Comparison of ENCODE assay signal across 8 cellular contexts in the genomic region with DNA sequence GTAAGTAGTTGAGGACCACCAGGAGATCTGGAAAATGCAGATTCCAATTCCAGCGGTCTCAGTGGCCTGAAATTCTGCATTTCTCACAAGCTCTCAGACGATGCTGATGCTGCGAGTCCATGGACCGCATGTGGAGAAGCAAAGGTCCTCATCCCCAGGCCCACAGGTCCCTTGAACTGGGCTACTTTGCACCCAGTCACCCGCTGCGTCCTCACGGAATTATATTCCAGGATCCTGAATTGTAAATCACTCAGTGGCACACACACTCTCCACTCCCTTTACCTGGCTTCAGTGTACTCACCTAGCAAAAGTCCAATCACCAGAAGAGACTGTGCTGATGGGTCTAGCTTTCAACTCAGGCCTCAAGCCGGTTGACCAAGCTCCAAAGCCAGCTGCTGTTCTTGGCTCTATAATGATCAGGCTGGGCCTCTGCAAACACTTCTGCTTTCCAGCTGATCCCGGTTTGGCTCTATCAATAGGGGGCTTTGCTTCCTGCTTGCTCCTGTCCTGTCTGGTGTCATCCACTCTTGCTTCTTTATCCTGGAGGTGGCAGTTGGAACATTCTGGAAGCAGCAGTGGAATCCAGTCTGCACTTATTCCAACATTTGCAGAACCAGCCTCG. TPM values are rescaled to one million over a fixed set of nuclear protein-coding genes. Genes with fewer than 3 reads are reported as not detected.
DNase-seq lines count a peak whose midpoint lies in the region; ATAC-seq, FAIRE-seq and TF ChIP-seq lines count a peak whose summit lies in the region.

No MANE protein-coding gene starts in this region.

- peaks cover 0 to 2% of the 10 kb centered on the region in 2 donors for H3K27me3 ChIP-seq in tibial nerve

- WGBS in tibial nerve, 2 donors: 58 to 65% methylated on average over 10 of the region's 10 CpGs

- no peak for TF ChIP-seq POLR2A in tibial nerve (IDR thresholded peaks at IDR 0.05)

- H3K36me3 ChIP-seq in kidney (ENCODE audit: control insufficient read depth in 1 of 2, insufficient read depth in 2 of 2, low read length in 2 of 2): peaks cover 0 to 10% of the 10 kb centered on the region in 2 donors
- peaks cover 0 to 23% (median 0%) of the 10 kb centered on the region in 3 donors for H3K36me3 ChIP-seq in tibial nerve

- DNase-seq in activated CD8-positive, alpha-beta memory T cell treated with anti-CD3 and anti-CD28 coated beads, Interleukin-2, amount 10 ng/mL, durations not matched to agents 7 days and 5 days: no peak
- DNase-seq in activated CD8-positive, alpha-beta memory T cell treated with anti-CD3 and anti-CD28 coated beads, Interleukin-2, amount 50 U/mL, for 48 hours: no peak
- DNase-seq in activated naive CD4-positive, alpha-beta T cell treated with anti-CD3 and anti-CD28 coated beads, Interleukin-2, amount 50 U/mL, for 72 hours (ENCODE audit: low spot score in 2 of 2): no peak
- DNase-seq in kidney: peak; percentile 28
- DNase-seq in tibial nerve (ENCODE audit: low spot score in 2 of 2): no peak
- DNase-seq in GM10248 (ENCODE audit: extremely low spot score): no peak
- DNase-seq in NCI-H2171 (lab: John Stamatoyannopoulos, UW): no peak
- no peak for DNase-seq in NCI-H1105 treated with DMSO at 0.1 percent for 48 hours (lab: John Stamatoyannopoulos, UW)

- H3K4me3 Mint-ChIP-seq in activated CD8-positive, alpha-beta memory T cell treated with anti-CD3 and anti-CD28 coated beads, Interleukin-2, amount 10 ng/mL, durations not matched to agents 7 days and 5 days: peak overlapping the region; percentile 90

- H3K27ac ChIP-seq in kidney (ENCODE audit: low read depth in 2 of 2, low read length in 2 of 2): peak overlapping the region in 1 of 2 donors; percentile 12
- H3K27ac ChIP-seq in tibial nerve: peak overlapping the region; percentile 55 to 89 (median 82)

- H3K36me3 Mint-ChIP-seq in activated CD8-positive, alpha-beta memory T cell treated with anti-CD3 and anti-CD28 coated beads, Interleukin-2, amount 10 ng/mL, durations not matched to agents 7 days and 5 days: peaks cover 24% of the 10 kb centered on the region
- peaks cover 18 to 38% of the 10 kb centered on the region in 2 donors for H3K36me3 Mint-ChIP-seq in activated naive CD4-positive, alpha-beta T cell treated with anti-CD3 and anti-CD28 coated beads, Interleukin-2, amount 50 U/mL, for 72 hours

- H3K4me1 ChIP-seq in kidney (ENCODE audit: control insufficient read depth in 1 of 2, insufficient read depth in 1 of 2, low read depth in 1 of 2, low read length in 2 of 2) (peaks cover 10 to 18% of the 10 kb centered on the region in 2 donors), tibial nerve (peaks cover 5 to 53% (median 23%) of the 10 kb centered on the region in 4 donors)

- TF ChIP-seq EP300 in tibial nerve (IDR thresholded peaks at IDR 0.05): no peak

- no peaks in the 10 kb centered on the region for H3K27me3 Mint-ChIP-seq in activated CD8-positive, alpha-beta memory T cell treated with anti-CD3 and anti-CD28 coated beads, Interleukin-2, amount 10 ng/mL, durations not matched to agents 7 days and 5 days

- peak overlapping the region; percentile 80 for H3K27ac Mint-ChIP-seq in activated CD8-positive, alpha-beta memory T cell treated with anti-CD3 and anti-CD28 coated beads, Interleukin-2, amount 10 ng/mL, durations not matched to agents 7 days and 5 days
- H3K27ac Mint-ChIP-seq in activated naive CD4-positive, alpha-beta T cell treated with anti-CD3 and anti-CD28 coated beads, Interleukin-2, amount 50 U/mL, for 72 hours: peak overlapping the region; percentile 85 to 96

- CTCF ChIA-PET in activated CD8-positive, alpha-beta memory T cell treated with anti-CD3 and anti-CD28 coated beads, Interleukin-2, amount 10 ng/mL, durations not matched to agents 7 days and 5 days (lab: Charles Lee): interaction anchor here (1.2 to 1.7 kb wide), 3 partner anchors 11 to 238 kb away, joined by 3 to 4 read pairs (median 3); no protein-coding TSS in a partner anchor
- CTCF ChIA-PET in GM10248 (lab: Yijun Ruan, JAX): interaction anchor here (0.9 to 1.3 kb wide), 7 partner anchors 10 to 46 kb away, joined by 3 to 5 read pairs (median 3); no protein-coding TSS in a partner anchor

- no peak for FAIRE-seq in kidney (lab: Jason Lieb, UNC)

- no peak for ATAC-seq in activated CD8-positive, alpha-beta memory T cell treated with anti-CD3 and anti-CD28 coated beads, Interleukin-2, amount 10 ng/mL, durations not matched to agents 7 days and 5 days
- no peak for ATAC-seq in activated naive CD4-positive, alpha-beta T cell treated with anti-CD3 and anti-CD28 coated beads, Interleukin-2, amount 50 U/mL, for 72 hours

- no peak for TF ChIP-seq CTCF in kidney (IDR thresholded peaks at IDR 0.05; ENCODE audit: borderline replicate concordance, extremely low read depth, insufficient read depth)
- no peak for TF ChIP-seq CTCF in tibial nerve (IDR thresholded peaks at IDR 0.05)
- TF ChIP-seq CTCF in GM10248 (IDR thresholded peaks at IDR 0.05; ENCODE audit: control extremely low read depth, extremely low read depth, low read depth, missing control alignments): no peak

- POLR2A ChIA-PET in GM10248 (lab: Yijun Ruan, JAX): no interaction called here

- H3K4me1 Mint-ChIP-seq in activated CD8-positive, alpha-beta memory T cell treated with anti-CD3 and anti-CD28 coated beads, Interleukin-2, amount 10 ng/mL, durations not matched to agents 7 days and 5 days: peaks cover 41% of the 10 kb centered on the region

- no peaks in the 10 kb centered on the region for H3K9me3 Mint-ChIP-seq in activated CD8-positive, alpha-beta memory T cell treated with anti-CD3 and anti-CD28 coated beads, Interleukin-2, amount 10 ng/mL, durations not matched to agents 7 days and 5 days (ENCODE audit: low read depth)
- H3K9me3 Mint-ChIP-seq in activated naive CD4-positive, alpha-beta T cell treated with anti-CD3 and anti-CD28 coated beads, Interleukin-2, amount 50 U/mL, for 72 hours: peaks cover 0 to 8% of the 10 kb centered on the region in 2 donors

- peak overlapping the region in 1 of 2 donors; percentile 43 for H3K9ac ChIP-seq in kidney (ENCODE audit: low read length in 2 of 2)

- no peaks in the 10 kb centered on the region for H3K9me3 ChIP-seq in kidney (ENCODE audit: control insufficient read depth in 1 of 2, low read length in 2 of 2)
- H3K9me3 ChIP-seq in tibial nerve: no peaks in the 10 kb centered on the region

- peak overlapping the region; percentile 66 to 91 for H3K4me3 ChIP-seq in kidney (ENCODE audit: low read length in 2 of 2)
- H3K4me3 ChIP-seq in tibial nerve: peak overlapping the region; percentile 37 to 98 (median 92)

- intact Hi-C loops in kidney (cut with DNase I): no loop called here

RNA-seq across cellular contexts. Expression of gene RPL22, which starts 0.9 kb away (rescaled TPM):
- total RNA-seq in activated CD8-positive, alpha-beta memory T cell treated with anti-CD3 and anti-CD28 coated beads, Interleukin-2, amount 10 ng/mL, durations not matched to agents 7 days and 5 days: 100 to 1,000 TPM; 229 to 287 TPM
- total RNA-seq in activated naive CD4-positive, alpha-beta T cell treated with anti-CD3 and anti-CD28 coated beads, Interleukin-2, amount 50 U/mL, for 72 hours: 100 to 1,000 TPM; 514 to 595 TPM
- 377 TPM for total RNA-seq in kidney
- polyA plus RNA-seq in kidney (ENCODE audit: insufficient read depth, low read depth, low replicate concordance): 605 TPM
- 100 to 1,000 TPM; 142 to 235 (median 159) TPM for total RNA-seq in tibial nerve

RNA-seq across cellular contexts. Expression of gene RNF207, which starts 5.6 kb away (rescaled TPM):
- 10 to 100 TPM; 12.4 to 36.7 TPM for total RNA-seq in activated CD8-positive, alpha-beta memory T cell treated with anti-CD3 and anti-CD28 coated beads, Interleukin-2, amount 10 ng/mL, durations not matched to agents 7 days and 5 days
- total RNA-seq in activated naive CD4-positive, alpha-beta T cell treated with anti-CD3 and anti-CD28 coated beads, Interleukin-2, amount 50 U/mL, for 72 hours: 10 to 100 TPM in 1 of 2 donors, 1 to 10 TPM in 1; 1.5 to 20.6 TPM
- total RNA-seq in kidney (43.6 TPM), tibial nerve (100 to 1,000 TPM in 1 of 4 donors, 10 to 100 TPM in 3; 22.3 to 128 (median 42.3) TPM)
- polyA plus RNA-seq in kidney (ENCODE audit: insufficient read depth, low read depth, low replicate concordance): 7.7 TPM

RNA-seq across cellular contexts. Expression of gene CHD5, which starts 20.2 kb away (rescaled TPM):
- 1 to 10 TPM in 1 of 2 experiments, under 1 TPM in 1; 0.47 to 1.1 TPM for total RNA-seq in activated CD8-positive, alpha-beta memory T cell treated with anti-CD3 and anti-CD28 coated beads, Interleukin-2, amount 10 ng/mL, durations not matched to agents 7 days and 5 days
- total RNA-seq in activated naive CD4-positive, alpha-beta T cell treated with anti-CD3 and anti-CD28 coated beads, Interleukin-2, amount 50 U/mL, for 72 hours: under 1 TPM; 0.47 to 0.59 TPM
- 0.85 TPM for total RNA-seq in kidney
- polyA plus RNA-seq in kidney (ENCODE audit: insufficient read depth, low read depth, low replicate concordance): 0.54 TPM
- total RNA-seq in tibial nerve: under 1 TPM in 1 of 4 donors, not detected in 3; 0.30 TPM

RNA-seq across cellular contexts. Expression of gene ICMT, which starts 35.5 kb away (rescaled TPM):
- 10 to 100 TPM; 59.1 to 72.8 TPM for total RNA-seq in activated CD8-positive, alpha-beta memory T cell treated with anti-CD3 and anti-CD28 coated beads, Interleukin-2, amount 10 ng/mL, durations not matched to agents 7 days and 5 days
- total RNA-seq in activated naive CD4-positive, alpha-beta T cell treated with anti-CD3 and anti-CD28 coated beads, Interleukin-2, amount 50 U/mL, for 72 hours: 10 to 100 TPM; 31.6 to 34.1 TPM
- total RNA-seq in kidney: 73.0 TPM
- polyA plus RNA-seq in kidney (ENCODE audit: insufficient read depth, low read depth, low replicate concordance): 43.4 TPM
- 10 to 100 TPM; 49.0 to 53.2 (median 51.4) TPM for total RNA-seq in tibial nerve

RNA-seq across cellular contexts. Expression of gene HES3, which starts 43.7 kb away (rescaled TPM):
- total RNA-seq in activated CD8-positive, alpha-beta memory T cell treated with anti-CD3 and anti-CD28 coated beads, Interleukin-2, amount 10 ng/mL, durations not matched to agents 7 days and 5 days: not detected
- not detected for total RNA-seq in activated naive CD4-positive, alpha-beta T cell treated with anti-CD3 and anti-CD28 coated beads, Interleukin-2, amount 50 U/mL, for 72 hours
- total RNA-seq in kidney (not detected), tibial nerve (not detected)
- not detected for polyA plus RNA-seq in kidney (ENCODE audit: insufficient read depth, low read depth, low replicate concordance)
